ENCODE assay signal across 8 cellular contexts in the genomic region with DNA sequence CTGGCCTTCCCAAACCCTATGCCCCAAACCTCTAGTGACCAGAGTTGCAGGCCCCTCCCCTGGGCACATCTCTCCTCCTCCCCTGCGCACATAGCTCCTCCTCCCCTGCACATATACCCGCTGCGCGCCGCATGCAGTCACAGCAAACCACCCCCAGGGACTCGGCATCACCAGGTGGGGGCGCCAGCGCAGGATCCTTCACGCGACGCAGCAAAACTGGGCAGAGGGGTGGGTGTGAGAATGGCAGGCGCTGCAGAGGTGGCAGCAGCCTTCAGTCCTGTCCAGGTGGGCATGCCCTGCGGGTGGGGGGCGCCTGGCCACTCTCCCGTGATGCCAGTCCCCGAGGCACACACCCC. TPM values are rescaled to one million over a fixed set of nuclear protein-coding genes. Genes with fewer than 3 reads are reported as not detected.
DNase-seq lines count a peak whose midpoint lies in the region; ATAC-seq and TF ChIP-seq lines count a peak whose summit lies in the region.

No MANE protein-coding gene starts in this region.

- peaks cover 47% of the 10 kb centered on the region for H3K4me1 Mint-ChIP-seq in activated CD4-positive, alpha-beta T cell treated with anti-CD3 and anti-CD28 coated beads for 36 hours

- in situ Hi-C loops in HAP-1 (cut with MboI; ENCODE audit: low sequenced_read_pairs), result loop anchor here (5.0 to 25.0 kb wide), 2 partner anchors 50 to 320 kb away; partner anchors contain the start of genes ABHD15, EFCAB5, SSH2 and TP53I13

- peak overlapping the region; percentile 89 for H3K27ac Mint-ChIP-seq in activated CD4-positive, alpha-beta T cell treated with anti-CD3 and anti-CD28 coated beads for 36 hours

- CTCF ChIA-PET in activated CD4-positive, alpha-beta T cell treated with anti-CD3 and anti-CD28 coated beads for 36 hours (lab: Charles Lee), result interaction anchor here (0.6 to 4.3 kb wide), 51 partner anchors 8 to 874 kb away, joined by 3 to 93 read pairs (median 5); partner anchors contain the start of genes ABHD15, ANKRD13B, NUFIP2 and SSH2

- POLR2A ChIA-PET in activated CD4-positive, alpha-beta T cell treated with anti-CD3 and anti-CD28 coated beads for 36 hours (lab: Charles Lee), result interaction anchor here (0.7 to 3.0 kb wide), 10 partner anchors 12 to 313 kb away, joined by 3 to 11 read pairs (median 3); partner anchors contain the start of genes ABHD15, ANKRD13B and SSH2

- ATAC-seq in activated CD4-positive, alpha-beta T cell treated with anti-CD3 and anti-CD28 coated beads for 36 hours, result peak; percentile 82
- peak; percentile 48 for ATAC-seq in left lobe of liver

- H3K27me3 Mint-ChIP-seq in activated CD4-positive, alpha-beta T cell treated with anti-CD3 and anti-CD28 coated beads for 36 hours, result peaks cover 2% of the 10 kb centered on the region

- no peaks in the 10 kb centered on the region for H3K9me3 ChIP-seq in HAP-1

- H3K36me3 Mint-ChIP-seq in activated CD4-positive, alpha-beta T cell treated with anti-CD3 and anti-CD28 coated beads for 36 hours (ENCODE audit: low read depth), result peaks cover 2% of the 10 kb centered on the region

- peak; percentile 91 for DNase-seq in DMS 273 (lab: John Stamatoyannopoulos, UW; ENCODE audit: unreplicated experiment)
- DNase-seq in HAP-1 (ENCODE audit: low spot score in 2 of 2), result peak; percentile 43 to 88
- peak; percentile 90 for DNase-seq in NCI-H1694 treated with DMSO at 0.1 percent for 48 hours (lab: John Stamatoyannopoulos, UW)
- DNase-seq in activated CD4-positive, alpha-beta T cell treated with anti-CD3 and anti-CD28 coated beads for 36 hours, result peak; percentile 98
- DNase-seq in choroid plexus epithelial cell (ENCODE audit: low read depth), result peak; percentile 78
- peak; percentile 72 for DNase-seq in left lobe of liver (ENCODE audit: low spot score)
- DNase-seq in stimulated activated CD4-positive, alpha-beta T cell treated with anti-CD3 and anti-CD28 coated beads, Interleukin-4, amount 100 ng/mL, for 1 hour, result peak; percentile 94
- DNase-seq in T1000 (lab: John Stamatoyannopoulos, UW), result no peak

- no peaks in the 10 kb centered on the region for H3K27me3 ChIP-seq in HAP-1 (ENCODE audit: low read depth)

- intact Hi-C loops in activated CD4-positive, alpha-beta T cell treated with anti-CD3 and anti-CD28 coated beads for 36 hours (cut with DNase I, micrococcal nuclease), result loop anchor here (1.0 to 10.0 kb wide), 8 partner anchors 48 to 892 kb away; partner anchors contain the start of genes TP53I13 (in 2 of the 2), NEK8 (in 1 of the 2), NUFIP2 (in 1 of the 2) and PHF12 (in 1 of the 2)

- no peaks in the 10 kb centered on the region for H3K9me3 Mint-ChIP-seq in activated CD4-positive, alpha-beta T cell treated with anti-CD3 and anti-CD28 coated beads for 36 hours (ENCODE audit: low read depth)

- H3K4me3 Mint-ChIP-seq in activated CD4-positive, alpha-beta T cell treated with anti-CD3 and anti-CD28 coated beads for 36 hours, result peak overlapping the region; percentile 75

- H3K4me3 ChIP-seq in HAP-1 (no peak overlapping the region), choroid plexus epithelial cell (ENCODE audit: low read depth, low read length) (peak overlapping the region; percentile 49)

- TF ChIP-seq CTCF in choroid plexus epithelial cell (conservative IDR thresholded peaks at IDR 0.05; ENCODE audit: low read depth, low read length), result peak; percentile 74

- H3K36me3 ChIP-seq in HAP-1 (replicated peaks), result peaks cover 3% of the 10 kb centered on the region; the same call in 1 of the 2 replicates

- H3K4me1 ChIP-seq in HAP-1, result peaks cover 15% of the 10 kb centered on the region

RNA-seq across cellular contexts. Expression of gene CORO6, which starts 5.6 kb away (rescaled TPM):
- 10 to 100 TPM; 13.9 to 14.2 TPM for total RNA-seq in activated CD4-positive, alpha-beta T cell treated with anti-CD3 and anti-CD28 coated beads for 36 hours
- 0.35 TPM for total RNA-seq in left lobe of liver

RNA-seq across cellular contexts. Expression of gene ANKRD13B, which starts 24.2 kb away (rescaled TPM):
- total RNA-seq in activated CD4-positive, alpha-beta T cell treated with anti-CD3 and anti-CD28 coated beads for 36 hours, result 10 to 100 TPM; 17.3 to 20.2 TPM
- 1.3 TPM for total RNA-seq in left lobe of liver

RNA-seq across cellular contexts. Expression of gene GIT1, which starts 27.7 kb away (rescaled TPM):
- 10 to 100 TPM; 60.5 to 74.1 TPM for total RNA-seq in activated CD4-positive, alpha-beta T cell treated with anti-CD3 and anti-CD28 coated beads for 36 hours
- 9.4 TPM for total RNA-seq in left lobe of liver

RNA-seq across cellular contexts. Expression of gene TP53I13, which starts 48.6 kb away (rescaled TPM):
- total RNA-seq in activated CD4-positive, alpha-beta T cell treated with anti-CD3 and anti-CD28 coated beads for 36 hours, result 10 to 100 TPM; 37.7 to 41.5 TPM
- total RNA-seq in left lobe of liver, result 84.2 TPM

RNA-seq across cellular contexts. Expression of gene ABHD15, which starts 50.3 kb away (rescaled TPM):
- total RNA-seq in activated CD4-positive, alpha-beta T cell treated with anti-CD3 and anti-CD28 coated beads for 36 hours, result 1 to 10 TPM; 7.2 to 8.6 TPM
- total RNA-seq in left lobe of liver, result 31.2 TPM

Comparison
In these comparisons a context has a peak if more than half of its experiments do, and no peak if none do; other contexts are left out.
1. RNA of gene CORO6, which starts 5.6 kb away (total RNA-seq): 13.9 to 14.2 TPM in activated CD4-positive, alpha-beta T cell treated with anti-CD3 and anti-CD28 coated beads for 36 hours; 0.35 TPM in left lobe of liver (single experiment); every median in the first group is over 10 times any median in the second.